ENCODE assay signal across 9 cellular contexts in the genomic region with DNA sequence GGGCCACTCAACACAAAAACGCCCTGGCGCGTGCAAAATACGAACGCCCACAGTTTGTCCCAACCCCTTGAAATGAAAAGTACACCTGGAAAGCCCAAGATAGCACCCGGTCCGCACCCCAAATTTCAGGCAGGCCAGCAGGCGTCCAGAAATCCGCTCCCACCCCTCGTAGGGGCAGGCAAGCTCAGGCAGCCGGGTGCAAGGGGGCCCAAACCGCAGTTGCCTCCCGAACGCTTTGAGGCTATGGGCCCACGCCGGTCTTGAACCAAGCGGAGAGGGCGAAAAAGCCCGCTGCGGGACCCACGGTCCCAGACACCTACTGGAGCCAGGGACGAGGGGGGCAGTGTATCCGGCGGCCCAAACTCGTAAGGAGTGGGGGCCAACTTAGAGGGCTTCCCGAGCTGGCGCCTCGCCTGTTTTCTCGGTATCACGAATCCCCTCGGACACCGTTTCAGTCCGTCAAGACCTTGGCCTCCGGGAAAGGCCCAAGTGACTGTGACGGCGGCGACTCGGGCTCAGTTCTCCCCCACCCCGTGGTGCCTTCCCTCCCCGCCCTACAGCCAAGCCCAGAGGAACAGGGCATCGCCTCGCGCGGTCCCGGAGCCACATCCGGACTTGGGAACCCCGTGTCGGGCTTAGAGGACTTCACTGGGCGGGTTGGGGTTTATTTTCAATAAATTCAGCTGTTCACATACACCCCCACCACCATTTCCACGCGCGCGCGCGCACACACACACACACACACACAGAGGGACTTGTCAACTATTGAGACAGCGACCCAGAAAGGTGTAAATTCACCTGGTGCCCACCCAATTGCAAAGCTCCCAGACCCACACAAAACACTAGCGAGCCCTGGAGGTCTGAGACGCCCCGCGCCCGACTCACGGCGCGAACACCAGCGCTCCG. TPM values are rescaled to one million over a fixed set of nuclear protein-coding genes. Genes with fewer than 3 reads are reported as not detected.
DNase-seq lines count a peak whose midpoint lies in the region; ATAC-seq, FAIRE-seq and TF ChIP-seq lines count a peak whose summit lies in the region.
"Had no signal": no experiment of that assay in that cellular context is flagged by ENCODE, and none has a peak within 500 bp of the region (broad histone marks: within the 10 kb centered on the region; RNA-seq: fewer than 3 reads in every experiment).

No MANE protein-coding gene starts in this region.

- no peak overlapping the region for H4K5ac ChIP-seq in H9 (ENCODE audit: insufficient read length, low read depth, low read length)

- no peak overlapping the region for H4K8ac ChIP-seq in H9 (replicated peaks; ENCODE audit: insufficient read length, low read depth, low read length)

- no peak overlapping the region for H2BK5ac ChIP-seq in H9 (ENCODE audit: insufficient read length, low read length)

- H4K20me1 ChIP-seq in H9 (ENCODE audit: control insufficient read depth, insufficient read depth, insufficient read length), result no peaks in the 10 kb centered on the region

- H2AK5ac ChIP-seq in H9 (ENCODE audit: insufficient read length, low read length), result no peak overlapping the region

- DNase-seq in H9 (peak; percentile 53), iPS DF 6.9 (ENCODE audit: low read depth, low spot score) (no peak), small intestine (no peak), DMS79 treated with DMSO at 0.1 percent for 48 hours (lab: John Stamatoyannopoulos, UW) (no peak)
- DNase-seq in activated T-cell treated with anti-CD3 and anti-CD28 coated beads, Interleukin-2, amount 50 U/mL, for 4 hours, result no peak
- no peak for DNase-seq in activated CD4-positive, CD25-positive, alpha-beta regulatory T cell (lab: John Stamatoyannopoulos, UW)
- DNase-seq: activated CD4-positive, alpha-beta T cell treated with anti-CD3 and anti-CD28 coated beads for 1 hour had no signal

- no peak overlapping the region for H2AFZ ChIP-seq in H9 (ENCODE audit: low read length)

- FAIRE-seq in small intestine (lab: Jason Lieb, UNC), result no peak

- H3K56ac ChIP-seq in H9 (ENCODE audit: insufficient read length, low read depth, low read length), result no peak overlapping the region

- no peak overlapping the region for H3K14ac ChIP-seq in H9 (ENCODE audit: insufficient read depth, low read length)

- peak overlapping the region; percentile 44; the same call in 1 of the 2 replicates for H3K4me3 ChIP-seq in iPS DF 6.9 (ENCODE audit: low read length)
- H3K4me3 ChIP-seq in small intestine (ENCODE audit: low read depth in 1 of 2, low read length in 2 of 2), result peak overlapping the region; percentile 44 to 54

- H3K27me3 ChIP-seq in H9 (ENCODE audit: insufficient read depth, low read length), result peaks cover 61% of the 10 kb centered on the region
- peaks cover 55% of the 10 kb centered on the region for H3K27me3 ChIP-seq in iPS DF 6.9 (ENCODE audit: control insufficient read depth, insufficient read depth, low read length)
- H3K27me3 ChIP-seq in small intestine (ENCODE audit: control insufficient read depth in 2 of 2, insufficient read depth in 2 of 2, low read length in 2 of 2), result peaks cover 18 to 54% of the 10 kb centered on the region in 2 donors

- no peaks in the 10 kb centered on the region for H3K79me2 ChIP-seq in H9 (ENCODE audit: insufficient read depth, low read length)

- ATAC-seq in activated T-cell treated with anti-CD3 and anti-CD28 coated beads, Interleukin-2, amount 50 U/mL, for 4 hours, result no peak
- ATAC-seq in GM21367 (IDR thresholded peaks at IDR 0.05; ENCODE audit: unreplicated experiment) (no peak), GM21360 (IDR thresholded peaks at IDR 0.05; ENCODE audit: unreplicated experiment) (no peak)

- no peaks in the 10 kb centered on the region; a peak in 2 of 7 replicates for H3K36me3 Mint-ChIP-seq in H9 (ENCODE audit: insufficient read depth in 1 of 3, low read depth in 3 of 3)
- H3K36me3 Mint-ChIP-seq in activated T-cell treated with anti-CD3 and anti-CD28 coated beads, Interleukin-2, amount 50 U/mL, for 4 hours (ENCODE audit: insufficient read depth), result no peaks in the 10 kb centered on the region

- no peak overlapping the region for H3T11ph ChIP-seq in H9 (ENCODE audit: low read length)

- H3K27me3 Mint-ChIP-seq in H9 (ENCODE audit: low read depth), result peaks cover 94% of the 10 kb centered on the region
- H3K27me3 Mint-ChIP-seq in activated T-cell treated with anti-CD3 and anti-CD28 coated beads, Interleukin-2, amount 50 U/mL, for 4 hours (ENCODE audit: low read depth), result peaks cover 88% of the 10 kb centered on the region

- H2BK20ac ChIP-seq in H9 (ENCODE audit: low read depth, low read length, poor library complexity, severe bottlenecking), result no peak overlapping the region

- no peak overlapping the region for H3K23ac ChIP-seq in H9 (ENCODE audit: insufficient read length, low read depth, low read length)

- WGBS in H9 (ENCODE audit: extremely low coverage, insufficient read length, low lambda C conversion rate), result no CpG with 5 or more reads among the region's 66 CpGs
- WGBS in iPS DF 6.9 (ENCODE audit: insufficient coverage, insufficient read length), result no CpG with 5 or more reads among the region's 66 CpGs
- WGBS in small intestine, 3 donors, result 5 to 10% (median 8%) methylated on average over 56 to 66 of the region's 66 CpGs

- H3K4me3 Mint-ChIP-seq in H9, result peak overlapping the region; percentile 56 to 77
- H3K4me3 Mint-ChIP-seq in activated T-cell treated with anti-CD3 and anti-CD28 coated beads, Interleukin-2, amount 50 U/mL, for 4 hours, result peak overlapping the region; percentile 19

- H3K4me1 ChIP-seq in H9 (ENCODE audit: insufficient read depth, low read length) (peaks cover 4% of the 10 kb centered on the region; the same call in 1 of the 2 replicates), iPS DF 6.9 (ENCODE audit: control insufficient read depth, insufficient read depth, low read length) (peaks cover 5% of the 10 kb centered on the region), small intestine (ENCODE audit: control insufficient read depth in 2 of 2, insufficient read depth in 1 of 2, low read depth in 1 of 2, low read length in 1 of 2) (peaks cover 5 to 9% of the 10 kb centered on the region in 2 donors)

- H3K9me3 ChIP-seq in H9 (ENCODE audit: control insufficient read depth, low read depth, low read length) (no peaks in the 10 kb centered on the region), iPS DF 6.9 (ENCODE audit: control insufficient read depth, insufficient read depth, low read length) (no peaks in the 10 kb centered on the region), small intestine (ENCODE audit: control insufficient read depth, low read depth) (no peaks in the 10 kb centered on the region)

- no peak overlapping the region for H2BK15ac ChIP-seq in H9 (ENCODE audit: low read depth, low read length)

- H3K18ac ChIP-seq in H9 (ENCODE audit: insufficient read length, low read depth, low read length), result no peak overlapping the region

- H3K36me3 ChIP-seq in iPS DF 6.9 (ENCODE audit: control insufficient read depth, insufficient read depth, low read length) (no peaks in the 10 kb centered on the region), small intestine (ENCODE audit: control insufficient read depth in 2 of 2, insufficient read depth in 2 of 2, low read length in 2 of 2) (no peaks in the 10 kb centered on the region)

- H3K23me2 ChIP-seq in H9 (ENCODE audit: insufficient read length, low read depth, low read length, poor library complexity, severe bottlenecking), result peaks cover 33% of the 10 kb centered on the region

- H3K9ac ChIP-seq in H9 (ENCODE audit: extremely low read depth, insufficient read length, low read length), result no peak overlapping the region

- H3K4ac ChIP-seq in H9 (ENCODE audit: low read depth, low read length), result no peak overlapping the region

- H3K9me3 Mint-ChIP-seq in H9, result peaks cover 0 to 2% of the 10 kb centered on the region in 2 experiments; a peak in 2 of 5 replicates
- H3K9me3 Mint-ChIP-seq in activated T-cell treated with anti-CD3 and anti-CD28 coated beads, Interleukin-2, amount 50 U/mL, for 4 hours, result peaks cover 16% of the 10 kb centered on the region

- H3K27ac Mint-ChIP-seq in H9, result no peak overlapping the region

- no peak overlapping the region for H2BK120ac ChIP-seq in H9 (ENCODE audit: low read depth, low read length, poor library complexity, severe bottlenecking)

- H3K4me1 Mint-ChIP-seq in H9, result peaks cover 45 to 55% of the 10 kb centered on the region in 2 experiments
- peaks cover 17% of the 10 kb centered on the region for H3K4me1 Mint-ChIP-seq in activated T-cell treated with anti-CD3 and anti-CD28 coated beads, Interleukin-2, amount 50 U/mL, for 4 hours (ENCODE audit: low read depth)

- H3K27ac ChIP-seq in H9 (ENCODE audit: insufficient read length, low read depth, low read length) (no peak overlapping the region), iPS DF 6.9 (ENCODE audit: low read length) (no peak overlapping the region), small intestine (ENCODE audit: low read depth in 1 of 2, low read length in 1 of 2) (no peak overlapping the region)

- no peak overlapping the region for H4K91ac ChIP-seq in H9 (ENCODE audit: insufficient read length, low read depth, low read length)

- H2BK12ac ChIP-seq in H9 (ENCODE audit: insufficient read length, low read depth, low read length), result no peak overlapping the region

- no peaks in the 10 kb centered on the region for H3K79me1 ChIP-seq in H9 (ENCODE audit: insufficient read depth, low read depth, low read length, poor library complexity, severe bottlenecking)

- peak overlapping the region; percentile 88 for H3K4me2 ChIP-seq in H9 (ENCODE audit: insufficient read depth, insufficient read length, low read length)

- no peak for TF ChIP-seq CTCF in H9 (conservative IDR thresholded peaks at IDR 0.05)

RNA-seq across cellular contexts. Expression of a gene that starts 6.2 kb away (rescaled TPM):
- 23.0 and 23.8 TPM in 2 replicates for total RNA-seq in H9 (2021)
- under 1 TPM; 0.14 to 0.30 (median 0.18) TPM for total RNA-seq in activated T-cell treated with anti-CD3 and anti-CD28 coated beads, Interleukin-2, amount 50 U/mL, for 4 hours
- polyA plus RNA-seq in small intestine, result 1 to 10 TPM; 1.5 to 2.2 (median 1.8) TPM

Comparison
In these comparisons a context has a peak if more than half of its experiments do, and no peak if none do; other contexts are left out.
1. RNA of a gene that starts 6.2 kb away (total RNA-seq): 23.0 to 23.8 TPM in H9; 0.14 to 0.30 TPM in activated T-cell treated with anti-CD3 and anti-CD28 coated beads, Interleukin-2, amount 50 U/mL, for 4 hours; every median in the first group is over 10 times any median in the second.